1 cellular context compared by ENCODE assay signal in the genomic region with DNA sequence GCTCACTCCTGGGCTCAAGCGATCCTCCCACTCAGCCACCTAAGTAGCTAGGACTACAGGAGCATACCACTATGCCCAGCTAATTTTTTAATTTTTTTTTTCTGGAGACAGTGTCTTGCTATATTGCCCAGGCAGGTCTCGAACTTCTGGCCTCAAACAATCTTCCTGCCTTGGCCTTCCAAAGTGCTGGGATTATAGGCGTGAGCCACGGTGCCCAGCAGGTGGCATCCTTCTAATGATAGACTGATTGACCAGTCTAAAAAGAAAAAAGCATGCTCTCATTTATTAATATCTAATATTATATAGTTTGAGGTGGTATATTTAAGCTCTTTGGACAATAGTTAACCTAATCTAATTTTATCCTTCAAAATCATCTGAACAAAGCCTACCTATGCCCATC.
TF ChIP-seq lines count a peak whose summit lies in the region.

No MANE protein-coding gene starts in this region.

TF ChIP-seq in GM23338, 12 proteins besides CTCF, POLR2A, EP300 and RAD21 (continued from another document):
- TF ChIP-seq EZH2 (IDR thresholded peaks at IDR 0.05; ENCODE audit: low read depth, unreplicated experiment), result no peak
- TF ChIP-seq JUNB (IDR thresholded peaks at IDR 0.05; ENCODE audit: unreplicated experiment), result no peak
- TF ChIP-seq CREB1 (CRISPR knock-in tag; IDR thresholded peaks at IDR 0.05; ENCODE audit: low read depth), result no peak
- TF ChIP-seq NANOG (IDR thresholded peaks at IDR 0.05; ENCODE audit: borderline replicate concordance), result no peak
- no peak for TF ChIP-seq POLR2AphosphoS5 (IDR thresholded peaks at IDR 0.05; ENCODE audit: low read depth)
